Comparison of ENCODE assay signal across 10 cellular contexts in genomic region chr10:4652111-4653010, GRCh38.
DNase-seq lines count a peak whose midpoint lies in the region; ATAC-seq, FAIRE-seq and TF ChIP-seq lines count a peak whose summit lies in the region.
"Had no signal": no experiment of that assay in that cellular context is flagged by ENCODE, and none has a peak within 500 bp of the region (broad histone marks: within the 10 kb centered on the region; RNA-seq: fewer than 3 reads in every experiment).

No MANE protein-coding gene starts in this region.

- WGBS in SK-N-SH (ENCODE audit: low lambda C conversion rate): 86% methylated on average over 8 of the region's 8 CpGs

- H3K36me3 Mint-ChIP-seq in natural killer cell treated with Interleukin-12 subunit alpha and Interleukin-12 subunit beta and Interleukin-15 and Interleukin-18, amount 100 ng/mL, for 72 hours: no peaks in the 10 kb centered on the region
- no peaks in the 10 kb centered on the region for H3K36me3 Mint-ChIP-seq in natural killer cell

- H3K27me3 ChIP-seq in SK-N-SH (ENCODE audit: insufficient read depth): no peaks in the 10 kb centered on the region

- peaks cover 3 to 21% of the 10 kb centered on the region in 2 experiments; a peak in 2 of 4 replicates for H3K4me1 ChIP-seq in SK-N-SH (ENCODE audit: control insufficient read depth in 1 of 2, insufficient read depth in 2 of 2, low read depth in 1 of 2, low read length in 1 of 2)

- no peak overlapping the region for H3K9ac ChIP-seq in SK-N-SH

- peak overlapping the region; percentile 44 for H3K4me3 Mint-ChIP-seq in natural killer cell treated with Interleukin-12 subunit alpha and Interleukin-12 subunit beta and Interleukin-15 and Interleukin-18, amount 100 ng/mL, for 72 hours
- H3K4me3 Mint-ChIP-seq in natural killer cell: no peak overlapping the region
- H3K4me3 Mint-ChIP-seq: CD4-positive, alpha-beta T cell; HFFc6 had no signal

- H2AFZ ChIP-seq in SK-N-SH (ENCODE audit: low read depth): no peak overlapping the region

- peaks cover 5 to 13% of the 10 kb centered on the region in 2 donors for H3K4me1 Mint-ChIP-seq in natural killer cell treated with Interleukin-12 subunit alpha and Interleukin-12 subunit beta and Interleukin-15 and Interleukin-18, amount 100 ng/mL, for 72 hours (ENCODE audit: low read depth in 2 of 2)
- no peaks in the 10 kb centered on the region for H3K4me1 Mint-ChIP-seq in natural killer cell

- TF ChIP-seq RAD21 in SK-N-SH (IDR thresholded peaks at IDR 0.05; ENCODE audit: low read length): no peak

- peak; percentile 26 for FAIRE-seq in endometrium (lab: Jason Lieb, UNC)
- peak; percentile 37 for FAIRE-seq in urothelium cell line (lab: Jason Lieb, UNC)

- no peak overlapping the region for H3K4me3 ChIP-seq in SK-N-SH (ENCODE audit: low read depth in 2 of 2, low read length in 1 of 2)

- intact Hi-C loops in natural killer cell (cut with micrococcal nuclease): loop anchor here (10.0 kb wide), 1 partner anchor 918 kb away; no protein-coding TSS in a partner anchor

- H4K20me1 ChIP-seq in SK-N-SH (ENCODE audit: insufficient read depth): no peaks in the 10 kb centered on the region

- no peak overlapping the region for H3K4me2 ChIP-seq in SK-N-SH

- H3K27ac ChIP-seq in SK-N-SH (ENCODE audit: low read depth in 2 of 2, low read length in 1 of 2): no peak overlapping the region

- no peaks in the 10 kb centered on the region for H3K9me3 Mint-ChIP-seq in natural killer cell treated with Interleukin-12 subunit alpha and Interleukin-12 subunit beta and Interleukin-15 and Interleukin-18, amount 100 ng/mL, for 72 hours
- H3K9me3 Mint-ChIP-seq in natural killer cell: no peaks in the 10 kb centered on the region
- H3K9me3 Mint-ChIP-seq: CD4-positive, alpha-beta T cell; HFFc6 had no signal

- POLR2A ChIA-PET in SK-N-SH (lab: Yijun Ruan, JAX): no interaction called here

- ATAC-seq in natural killer cell treated with Interleukin-12 subunit alpha and Interleukin-12 subunit beta and Interleukin-15 and Interleukin-18, amount 100 ng/mL, for 72 hours: peak; percentile 60 to 78
- ATAC-seq in natural killer cell (no peak), HG03565 (IDR thresholded peaks at IDR 0.05; ENCODE audit: unreplicated experiment) (peak; percentile 68)

- H3K27me3 Mint-ChIP-seq in natural killer cell treated with Interleukin-12 subunit alpha and Interleukin-12 subunit beta and Interleukin-15 and Interleukin-18, amount 100 ng/mL, for 72 hours: peaks cover 4 to 5% of the 10 kb centered on the region in 2 donors
- H3K27me3 Mint-ChIP-seq in natural killer cell (ENCODE audit: low read depth in 2 of 2): peaks cover 0 to 3% of the 10 kb centered on the region in 2 donors
- H3K27me3 Mint-ChIP-seq: CD4-positive, alpha-beta T cell had no signal

- no peak for TF ChIP-seq CTCF in natural killer cell (IDR thresholded peaks at IDR 0.05)
- no peak for TF ChIP-seq CTCF in SK-N-SH (IDR thresholded peaks at IDR 0.05)

- no peak for TF ChIP-seq EP300 in SK-N-SH (IDR thresholded peaks at IDR 0.05; ENCODE audit: borderline replicate concordance in 1 of 2, low read depth in 1 of 2, low read length in 1 of 2)

- no peaks in the 10 kb centered on the region for H3K79me2 ChIP-seq in SK-N-SH (ENCODE audit: insufficient read depth)

- peak overlapping the region; percentile 25 to 49 for H3K27ac Mint-ChIP-seq in natural killer cell treated with Interleukin-12 subunit alpha and Interleukin-12 subunit beta and Interleukin-15 and Interleukin-18, amount 100 ng/mL, for 72 hours
- no peak overlapping the region for H3K27ac Mint-ChIP-seq in natural killer cell
- H3K27ac Mint-ChIP-seq: CD4-positive, alpha-beta T cell had no signal

- DNase-seq in natural killer cell treated with Interleukin-12 subunit alpha and Interleukin-12 subunit beta and Interleukin-15 and Interleukin-18, amount 100 ng/mL, for 72 hours (ENCODE audit: low spot score): no peak
- no peak for DNase-seq in natural killer cell
- no peak for DNase-seq in urothelium cell line (ENCODE audit: low spot score)
- DNase-seq in A172 (ENCODE audit: low spot score): no peak
- no peak for DNase-seq in NCI-H1105 (lab: John Stamatoyannopoulos, UW)
- no peak for DNase-seq in SK-N-SH
- DNase-seq: CD4-positive, alpha-beta T cell; HFFc6 had no signal

- no peaks in the 10 kb centered on the region for H3K9me2 ChIP-seq in SK-N-SH

- H3K9me3 ChIP-seq in SK-N-SH: 0 out of 2 replicates have a peak, but pooled peaks cover 4% of the 10 kb centered on the region

- no peaks in the 10 kb centered on the region for H3K36me3 ChIP-seq in SK-N-SH (replicated peaks in 1 of 2; ENCODE audit: control insufficient read depth in 1 of 2, insufficient read depth in 2 of 2, low read length in 1 of 2)

- H3F3A ChIP-seq in SK-N-SH (replicated peaks; ENCODE audit: insufficient read depth): peaks cover 10% of the 10 kb centered on the region

- CTCF ChIA-PET in SK-N-SH (lab: Yijun Ruan, JAX): interaction anchor here (1.1 kb wide), 1 partner anchor 1460 kb away, joined by 3 read pairs; no protein-coding TSS in a partner anchor

TF ChIP-seq in SK-N-SH, 30 proteins besides CTCF, POLR2A, EP300 and RAD21:
- TF ChIP-seq GATA2 (CRISPR knock-in tag; IDR thresholded peaks at IDR 0.05) (no peak), MEF2A (IDR thresholded peaks at IDR 0.05; ENCODE audit: borderline replicate concordance, low read depth) (no peak), CHD2 (IDR thresholded peaks at IDR 0.05; ENCODE audit: low read length, partially characterized antibody) (no peak), TAF1 (IDR thresholded peaks at IDR 0.05; ENCODE audit: borderline replicate concordance, low read depth, low read length) (no peak), YY1 (IDR thresholded peaks at IDR 0.05; ENCODE audit: low read depth) (no peak), FOXM1 (IDR thresholded peaks at IDR 0.05; ENCODE audit: low read depth) (no peak), JUND (IDR thresholded peaks at IDR 0.05) (no peak), MXI1 (IDR thresholded peaks at IDR 0.05; ENCODE audit: low read depth, low read length) (no peak), ELF1 (IDR thresholded peaks at IDR 0.05) (no peak), PBX3 (IDR thresholded peaks at IDR 0.05) (no peak), FOXJ3 (CRISPR knock-in tag; IDR thresholded peaks at IDR 0.05) (no peak), POLR2AphosphoS5 (IDR thresholded peaks at IDR 0.05; ENCODE audit: low read depth, low read length) (no peak)

Comparison
In these comparisons a context has a peak if more than half of its experiments do, and no peak if none do; other contexts are left out.
1. ATAC-seq: peak in natural killer cell treated with Interleukin-12 subunit alpha and Interleukin-12 subunit beta and Interleukin-15 and Interleukin-18, amount 100 ng/mL, for 72 hours (2 of 2) and HG03565 (single experiment); none in natural killer cell (0 of 3).
2. H3K27ac Mint-ChIP-seq: peak in natural killer cell treated with Interleukin-12 subunit alpha and Interleukin-12 subunit beta and Interleukin-15 and Interleukin-18, amount 100 ng/mL, for 72 hours (2 of 2); none in natural killer cell (0 of 2).